ENCODE assay signal across 8 cellular contexts in the genomic region with DNA sequence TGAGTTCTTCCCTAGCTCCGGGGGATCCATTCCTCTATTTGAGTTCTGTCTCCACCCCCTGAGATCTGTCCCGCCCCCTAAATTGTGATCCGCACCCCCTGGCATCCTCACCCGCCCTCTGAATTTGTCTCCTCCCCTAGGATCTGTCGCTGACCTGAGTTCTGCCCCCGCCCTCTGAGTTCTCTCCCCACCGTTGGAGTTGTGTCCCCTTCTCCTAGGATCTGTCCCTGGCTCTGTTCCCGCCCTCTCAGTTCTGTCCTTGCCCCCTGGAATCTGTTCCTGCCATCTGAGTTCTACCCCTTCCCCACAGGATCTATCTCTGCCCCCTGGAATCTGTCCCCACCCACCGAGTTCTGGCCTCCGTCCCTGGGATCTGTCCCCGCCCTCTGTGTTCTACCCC. TPM values are rescaled to one million over a fixed set of nuclear protein-coding genes. Genes with fewer than 3 reads are reported as not detected.
DNase-seq lines count a peak whose midpoint lies in the region; ATAC-seq, FAIRE-seq and TF ChIP-seq lines count a peak whose summit lies in the region.

No MANE protein-coding gene starts in this region.

- intact Hi-C loops in activated CD4-positive, alpha-beta memory T cell treated with anti-CD3 and anti-CD28 coated beads for 36 hours (cut with micrococcal nuclease) = loop anchor here (2.0 kb wide), 2 partner anchors 28 to 176 kb away; no protein-coding TSS in a partner anchor

- H3K4me1 Mint-ChIP-seq in activated CD4-positive, alpha-beta memory T cell treated with anti-CD3 and anti-CD28 coated beads for 36 hours (ENCODE audit: low read depth) = peaks cover 28% of the 10 kb centered on the region

- no peak overlapping the region for H3K27ac Mint-ChIP-seq in activated CD4-positive, alpha-beta memory T cell treated with anti-CD3 and anti-CD28 coated beads for 36 hours

- peaks cover 9% of the 10 kb centered on the region for H3K36me3 Mint-ChIP-seq in activated CD4-positive, alpha-beta memory T cell treated with anti-CD3 and anti-CD28 coated beads for 36 hours

- H3K27me3 Mint-ChIP-seq in activated CD4-positive, alpha-beta memory T cell treated with anti-CD3 and anti-CD28 coated beads for 36 hours = peaks cover 48% of the 10 kb centered on the region

- no peaks in the 10 kb centered on the region for H3K9me3 Mint-ChIP-seq in activated CD4-positive, alpha-beta memory T cell treated with anti-CD3 and anti-CD28 coated beads for 36 hours

- FAIRE-seq in GM19239 (lab: Jason Lieb, UNC) (peak; percentile 26), urothelium cell line (lab: Jason Lieb, UNC) (no peak)

- peak overlapping the region; percentile 74 for H3K4me3 Mint-ChIP-seq in activated CD4-positive, alpha-beta memory T cell treated with anti-CD3 and anti-CD28 coated beads for 36 hours

- CTCF ChIA-PET in activated CD4-positive, alpha-beta memory T cell treated with anti-CD3 and anti-CD28 coated beads for 36 hours (lab: Charles Lee) = interaction anchor here (0.5 to 4.0 kb wide), 11 partner anchors 10 to 175 kb away, joined by 3 to 48 read pairs (median 4); a partner anchor contains a TSS

- DNase-seq in GM19239 (ENCODE audit: insufficient read length, low spot score) = no peak
- DNase-seq in activated CD4-positive, alpha-beta memory T cell treated with anti-CD3 and anti-CD28 coated beads for 36 hours = peak; percentile 42
- DNase-seq in urothelium cell line (ENCODE audit: low spot score) = peak; percentile 74
- no peak for DNase-seq in hippocampal formation (lab: John Stamatoyannopoulos, UW)

- ATAC-seq in esophagus mucosa (no peak), GM21447 (IDR thresholded peaks at IDR 0.05; ENCODE audit: unreplicated experiment) (no peak)

- peak overlapping the region; percentile 95 for H3K27ac ChIP-seq in 22Rv1

- POLR2A ChIA-PET in activated CD4-positive, alpha-beta memory T cell treated with anti-CD3 and anti-CD28 coated beads for 36 hours (lab: Charles Lee) = no interaction called here

- peak overlapping the region; percentile 22 for H3K4me3 ChIP-seq in iPS-18c (ENCODE audit: insufficient read depth, low read depth, low read length)

- no peak for TF ChIP-seq CTCF in 22Rv1 (IDR thresholded peaks at IDR 0.05)

- H3K9me3 ChIP-seq in iPS-18c (ENCODE audit: control insufficient read depth, insufficient read depth, low read length) = no peaks in the 10 kb centered on the region

RNA-seq across cellular contexts. Expression of a gene that starts 1.0 kb away (rescaled TPM):
- under 1 TPM in 1 of 2 experiments, not detected in 1; 0.17 TPM for total RNA-seq in activated CD4-positive, alpha-beta memory T cell treated with anti-CD3 and anti-CD28 coated beads for 36 hours
- total RNA-seq in esophagus mucosa = not detected

RNA-seq across cellular contexts. Expression of a gene that starts 9.3 kb away (rescaled TPM):
- 100 to 1,000 TPM; 117 to 129 TPM for total RNA-seq in activated CD4-positive, alpha-beta memory T cell treated with anti-CD3 and anti-CD28 coated beads for 36 hours
- total RNA-seq in esophagus mucosa = 53.6 TPM

RNA-seq across cellular contexts. Expression of a gene that starts 10.7 kb away (rescaled TPM):
- total RNA-seq in activated CD4-positive, alpha-beta memory T cell treated with anti-CD3 and anti-CD28 coated beads for 36 hours = 10 to 100 TPM; 43.7 to 44.2 TPM
- total RNA-seq in esophagus mucosa = 27.2 TPM

RNA-seq across cellular contexts. Expression of a gene that starts 17.2 kb away (rescaled TPM):
- not detected for total RNA-seq in activated CD4-positive, alpha-beta memory T cell treated with anti-CD3 and anti-CD28 coated beads for 36 hours
- not detected for total RNA-seq in esophagus mucosa

RNA-seq across cellular contexts. Expression of a gene that starts 19.1 kb away (rescaled TPM):
- total RNA-seq in activated CD4-positive, alpha-beta memory T cell treated with anti-CD3 and anti-CD28 coated beads for 36 hours = not detected
- not detected for total RNA-seq in esophagus mucosa

Comparison
In these comparisons a context has a peak if more than half of its experiments do, and no peak if none do; other contexts are left out.
1. DNase-seq: peak in activated CD4-positive, alpha-beta memory T cell treated with anti-CD3 and anti-CD28 coated beads for 36 hours (single experiment) and urothelium cell line (single experiment); none in GM19239 (single experiment) and hippocampal formation (0 of 2).